15 cellular contexts compared by ENCODE assay signal in genomic region chr5:180391276-180391675, GRCh38. TPM values are rescaled to one million over a fixed set of nuclear protein-coding genes. Genes with fewer than 3 reads are reported as not detected.
DNase-seq lines count a peak whose midpoint lies in the region; ATAC-seq and TF ChIP-seq lines count a peak whose summit lies in the region.
"Had no signal": no experiment of that assay in that cellular context is flagged by ENCODE, and none has a peak within 500 bp of the region (broad histone marks: within the 10 kb centered on the region; RNA-seq: fewer than 3 reads in every experiment).

No MANE protein-coding gene starts in this region.

- H2AFZ ChIP-seq in osteoblast (ENCODE audit: low read length) (no peak overlapping the region), mammary epithelial cell (ENCODE audit: low read depth, low read length) (no peak overlapping the region)
- H2AFZ ChIP-seq: GM23338 had no signal

- no peaks in the 10 kb centered on the region for H3K4me1 ChIP-seq in RWPE2 (ENCODE audit: insufficient read depth, poor library complexity, severe bottlenecking)
- H3K4me1 ChIP-seq in osteoblast (ENCODE audit: insufficient read depth, low read length), result no peaks in the 10 kb centered on the region
- no peaks in the 10 kb centered on the region for H3K4me1 ChIP-seq in mammary epithelial cell (ENCODE audit: insufficient read depth, low read length)
- H3K4me1 ChIP-seq: BLaER1, Caco-2 had no signal

- H3K27me3 ChIP-seq in RWPE2 (ENCODE audit: insufficient read depth, poor library complexity, severe bottlenecking), result no peaks in the 10 kb centered on the region
- no peaks in the 10 kb centered on the region for H3K27me3 ChIP-seq in osteoblast (ENCODE audit: insufficient read depth, low read length)
- no peaks in the 10 kb centered on the region for H3K27me3 ChIP-seq in mammary epithelial cell (ENCODE audit: insufficient read depth, low read length)
- H3K27me3 ChIP-seq: BLaER1 had no signal

- DNase-seq in GM03348 (ENCODE audit: low spot score) (peak; percentile 2), RWPE2 (ENCODE audit: low spot score) (peak; percentile 55), osteoblast (ENCODE audit: insufficient read length, low spot score, missing footprints) (peak; percentile 31), SW480 (ENCODE audit: low spot score) (no peak), mammary epithelial cell (no peak)
- DNase-seq: AML-193; Caco-2; CD8-positive, alpha-beta memory T cell; DMS53; GF-D8; H9 had no signal

- H3K4me2 ChIP-seq in osteoblast (ENCODE audit: insufficient read depth, low read length), result no peak overlapping the region
- no peak overlapping the region for H3K4me2 ChIP-seq in mammary epithelial cell (ENCODE audit: insufficient read depth, low read depth, low read length)
- H3K4me2 ChIP-seq: BLaER1, GM23338 had no signal

- H3K4me3 ChIP-seq in RWPE2 (ENCODE audit: severe bottlenecking) (no peak overlapping the region), osteoblast (ENCODE audit: insufficient read depth, low read length) (no peak overlapping the region), mammary epithelial cell (replicated peaks in 1 of 3; ENCODE audit: insufficient read depth in 1 of 3, low read depth in 2 of 3, low read length in 3 of 3) (no peak overlapping the region)
- H3K4me3 ChIP-seq: BLaER1, GM23338 had no signal

- no TSS peak for BruUV-seq in mammary epithelial cell (replicated peaks; lab: Mats Ljungman, UMichigan)

- no peaks in the 10 kb centered on the region for H3K9me3 ChIP-seq in RWPE2 (ENCODE audit: severe bottlenecking)
- no peaks in the 10 kb centered on the region for H3K9me3 ChIP-seq in osteoblast (ENCODE audit: low read depth, low read length)
- H3K9me3 ChIP-seq in mammary epithelial cell (replicated peaks; ENCODE audit: insufficient read depth, low read length), result peaks cover 20% of the 10 kb centered on the region
- H3K9me3 ChIP-seq: BLaER1, Caco-2 had no signal

- WGBS in mammary epithelial cell (ENCODE audit: low coverage, missing lambda C conversion rate), result 89% methylated on average over 3 of the region's 7 CpGs

- no peaks in the 10 kb centered on the region for H3K79me2 ChIP-seq in osteoblast (ENCODE audit: insufficient read depth, low read length)
- no peaks in the 10 kb centered on the region for H3K79me2 ChIP-seq in mammary epithelial cell (ENCODE audit: insufficient read depth, low read length)

- dilution Hi-C loops in mammary epithelial cell (cut with HindIII; ENCODE audit: low sequenced_read_pairs), result no loop called here

- ATAC-seq in RWPE2 (ENCODE audit: low read depth), result 0 out of 3 replicates have a peak, but pooled peaks have one; percentile 11
- no peak for ATAC-seq in HG02763 (IDR thresholded peaks at IDR 0.05; ENCODE audit: unreplicated experiment)
- no peak for ATAC-seq in HG03439 (IDR thresholded peaks at IDR 0.05; ENCODE audit: unreplicated experiment)

- TF ChIP-seq CTCF in RWPE2 (IDR thresholded peaks at IDR 0.05; ENCODE audit: poor library complexity, severe bottlenecking) (no peak), osteoblast (IDR thresholded peaks at IDR 0.05; ENCODE audit: extremely low read depth, low read depth, low read length) (no peak), mammary epithelial cell (conservative IDR thresholded peaks at IDR 0.05 in 1 of 2, IDR thresholded peaks at IDR 0.05 in 1 of 2; ENCODE audit: extremely low read depth in 1 of 2, insufficient read depth in 1 of 2, low read depth in 1 of 2, low read length in 2 of 2) (no peak)

- no peak overlapping the region for H3K9ac ChIP-seq in mammary epithelial cell (ENCODE audit: insufficient read depth, low read length)
- H3K9ac ChIP-seq: BLaER1 had no signal

- CTCF ChIA-PET in mammary epithelial cell (lab: Charles Lee; ENCODE audit: low non-redundant PET), result no interaction called here

- in situ Hi-C loops in mammary epithelial cell (cut with MboI; ENCODE audit: low sequenced_read_pairs in 2 of 2), result no loop called here

- no peaks in the 10 kb centered on the region for H3K36me3 ChIP-seq in RWPE2 (ENCODE audit: low read depth)
- no peaks in the 10 kb centered on the region for H3K36me3 ChIP-seq in osteoblast (ENCODE audit: insufficient read depth, low read length)
- no peaks in the 10 kb centered on the region for H3K36me3 ChIP-seq in mammary epithelial cell (ENCODE audit: insufficient read depth, low read length)
- H3K36me3 ChIP-seq: BLaER1 had no signal

- H4K20me1 ChIP-seq in osteoblast (ENCODE audit: insufficient read depth, low read length) (no peaks in the 10 kb centered on the region), mammary epithelial cell (ENCODE audit: insufficient read depth, low read length) (no peaks in the 10 kb centered on the region)
- H4K20me1 ChIP-seq: BLaER1 had no signal

- intact Hi-C loops in mammary epithelial cell (cut with micrococcal nuclease), result no loop called here

- H3K27ac ChIP-seq in RWPE2 (ENCODE audit: poor library complexity, severe bottlenecking) (no peak overlapping the region), osteoblast (ENCODE audit: low read depth, low read length) (no peak overlapping the region), mammary epithelial cell (ENCODE audit: insufficient read depth, low read depth, low read length) (no peak overlapping the region)
- H3K27ac ChIP-seq: BLaER1 had no signal

RNA-seq across cellular contexts. Expression of gene GFPT2, which starts 38.1 kb away (rescaled TPM):
- total RNA-seq in osteoblast, result 30.4 and 39.5 TPM in 2 replicates
- total RNA-seq in mammary epithelial cell, result under 1 TPM in 1 of 2 donors, not detected in 1; 0.83 TPM
- 0.15 TPM for polyA plus RNA-seq in mammary epithelial cell
- polyA minus RNA-seq in mammary epithelial cell, result not detected

Comparison
In these comparisons a context has a peak if more than half of its experiments do, and no peak if none do; other contexts are left out.
1. DNase-seq: peak in GM03348 (single experiment), RWPE2 (single experiment) and osteoblast (single experiment); none in SW480 (single experiment) and mammary epithelial cell (single experiment).
2. RNA of gene GFPT2, which starts 38.1 kb away (total RNA-seq): 30.4 to 39.5 TPM in osteoblast; 0.83 TPM in mammary epithelial cell; every median in the first group is over 10 times any median in the second.